In genomic region chr5:116763987-116764866, GRCh38 we compare ENCODE assay signal across 11 cellular contexts.
A peak's percentile ranks its signal among the peaks of the same experiment; 100 is the strongest.
DNase-seq lines count a peak whose midpoint lies in the region; ATAC-seq and TF ChIP-seq lines count a peak whose summit lies in the region.
"Had no signal": no experiment of that assay in that cellular context is flagged by ENCODE, and none has a peak within 500 bp of the region (broad histone marks: within the 10 kb centered on the region; RNA-seq: fewer than 3 reads in every experiment).

No MANE protein-coding gene starts in this region.

- no peaks in the 10 kb centered on the region for H3K4me1 Mint-ChIP-seq in natural killer cell treated with Interleukin-12 subunit alpha and Interleukin-12 subunit beta and Interleukin-15 and Interleukin-18, amount 100 ng/mL, for 72 hours (ENCODE audit: low read depth in 2 of 2)

- no peaks in the 10 kb centered on the region for H3K27me3 ChIP-seq in RWPE2 (ENCODE audit: insufficient read depth, poor library complexity, severe bottlenecking)

- peak; percentile 54 for DNase-seq in ELF-1 (ENCODE audit: low read depth, low spot score)
- DNase-seq in RWPE2 (ENCODE audit: low spot score): peak; percentile 83
- no peak for DNase-seq in stimulated activated CD4-positive, alpha-beta T cell treated with anti-CD3 and anti-CD28 coated beads, Interleukin-4, amount 100 ng/mL, for 1 hour
- no peak for DNase-seq in dedifferentiated amniotic fluid mesenchymal stem cell (ENCODE audit: extremely low spot score)
- no peak for DNase-seq in natural killer cell treated with Interleukin-12 subunit alpha and Interleukin-12 subunit beta and Interleukin-15 and Interleukin-18, amount 100 ng/mL, for 72 hours (ENCODE audit: low spot score)
- no peak for DNase-seq in GOT3 (lab: John Stamatoyannopoulos, UW)
- DNase-seq: NCI-H187 treated with DMSO at 0.1 percent for 48 hours; stimulated activated CD4-positive, alpha-beta T cell treated with anti-CD3 and anti-CD28 coated beads, Interleukin-1b, Interleukin-23, amount 100 ng/mL, for 48 hours had no signal

- no peak overlapping the region for H3K4me3 Mint-ChIP-seq in natural killer cell treated with Interleukin-12 subunit alpha and Interleukin-12 subunit beta and Interleukin-15 and Interleukin-18, amount 100 ng/mL, for 72 hours
- H3K4me3 Mint-ChIP-seq: activated naive CD8-positive, alpha-beta T cell had no signal

- peaks cover 19% of the 10 kb centered on the region for H3K4me1 ChIP-seq in RWPE2 (ENCODE audit: insufficient read depth, poor library complexity, severe bottlenecking)

- ATAC-seq in GM19395 (IDR thresholded peaks at IDR 0.05; ENCODE audit: unreplicated experiment) (peak; percentile 75), HG02943 (IDR thresholded peaks at IDR 0.05; ENCODE audit: low read depth, unreplicated experiment) (peak; percentile 80), RWPE2 (ENCODE audit: low read depth) (peak; percentile 87)
- ATAC-seq in natural killer cell treated with Interleukin-12 subunit alpha and Interleukin-12 subunit beta and Interleukin-15 and Interleukin-18, amount 100 ng/mL, for 72 hours: no peak

- H3K9me3 Mint-ChIP-seq in natural killer cell treated with Interleukin-12 subunit alpha and Interleukin-12 subunit beta and Interleukin-15 and Interleukin-18, amount 100 ng/mL, for 72 hours: no peaks in the 10 kb centered on the region

- no peaks in the 10 kb centered on the region for H3K36me3 ChIP-seq in RWPE2 (ENCODE audit: low read depth)

- H3K9me3 ChIP-seq in RWPE2 (ENCODE audit: severe bottlenecking): no peaks in the 10 kb centered on the region

- H3K36me3 Mint-ChIP-seq in natural killer cell treated with Interleukin-12 subunit alpha and Interleukin-12 subunit beta and Interleukin-15 and Interleukin-18, amount 100 ng/mL, for 72 hours: no peaks in the 10 kb centered on the region
- H3K36me3 Mint-ChIP-seq: activated naive CD8-positive, alpha-beta T cell had no signal

- H3K4me3 ChIP-seq in RWPE2 (ENCODE audit: severe bottlenecking): no peak overlapping the region

- no peaks in the 10 kb centered on the region for H3K27me3 Mint-ChIP-seq in natural killer cell treated with Interleukin-12 subunit alpha and Interleukin-12 subunit beta and Interleukin-15 and Interleukin-18, amount 100 ng/mL, for 72 hours

- peak overlapping the region; percentile 48 for H3K27ac ChIP-seq in RWPE2 (ENCODE audit: poor library complexity, severe bottlenecking)

- TF ChIP-seq CTCF in RWPE2 (IDR thresholded peaks at IDR 0.05; ENCODE audit: poor library complexity, severe bottlenecking): no peak

- H3K27ac Mint-ChIP-seq in natural killer cell treated with Interleukin-12 subunit alpha and Interleukin-12 subunit beta and Interleukin-15 and Interleukin-18, amount 100 ng/mL, for 72 hours: no peak overlapping the region
- H3K27ac Mint-ChIP-seq: activated naive CD8-positive, alpha-beta T cell had no signal

Comparison
In these comparisons a context has a peak if more than half of its experiments do, and no peak if none do; other contexts are left out.
1. DNase-seq: peak in ELF-1 (single experiment) and RWPE2 (single experiment); none in stimulated activated CD4-positive, alpha-beta T cell treated with anti-CD3 and anti-CD28 coated beads, Interleukin-4, amount 100 ng/mL, for 1 hour (single experiment), dedifferentiated amniotic fluid mesenchymal stem cell (single experiment), natural killer cell treated with Interleukin-12 subunit alpha and Interleukin-12 subunit beta and Interleukin-15 and Interleukin-18, amount 100 ng/mL, for 72 hours (single experiment) and GOT3 (single experiment).
2. ATAC-seq: peak in GM19395 (single experiment), HG02943 (single experiment) and RWPE2 (single experiment); none in natural killer cell treated with Interleukin-12 subunit alpha and Interleukin-12 subunit beta and Interleukin-15 and Interleukin-18, amount 100 ng/mL, for 72 hours (0 of 2).